Comparison of ENCODE assay signal across 14 cellular contexts in genomic region chr5:178202541-178202940, GRCh38. TPM values are rescaled to one million over a fixed set of nuclear protein-coding genes. Genes with fewer than 3 reads are reported as not detected.
DNase-seq lines count a peak whose midpoint lies in the region; ATAC-seq and TF ChIP-seq lines count a peak whose summit lies in the region.
"Had no signal": no experiment of that assay in that cellular context is flagged by ENCODE, and none has a peak within 500 bp of the region (broad histone marks: within the 10 kb centered on the region; RNA-seq: fewer than 3 reads in every experiment).

No MANE protein-coding gene starts in this region.

- ATAC-seq in naive thymus-derived CD4-positive, alpha-beta T cell = no peak
- ATAC-seq in HG02759 (IDR thresholded peaks at IDR 0.05; ENCODE audit: unreplicated experiment) (no peak), GM19328 (IDR thresholded peaks at IDR 0.05; ENCODE audit: unreplicated experiment) (no peak)

- H3K9me3 Mint-ChIP-seq in CD4-positive, alpha-beta memory T cell = peaks cover 0 to 5% (median 0%) of the 10 kb centered on the region in 8 donors
- H3K9me3 Mint-ChIP-seq in activated T-helper 1 cell treated with anti-CD3 and anti-CD28 coated beads, Interleukin-12 subunit alpha, Interleukin-12 subunit beta, Interleukin-2, Interleukin-4 antibody, amounts not matched to agents 30 ng/mL and 10 ng/mL and 1 ng/mL, durations not matched to agents 14 hours and 24 hours and 36 hours = no peaks in the 10 kb centered on the region
- H3K9me3 Mint-ChIP-seq in naive thymus-derived CD4-positive, alpha-beta T cell = peaks cover 0 to 5% (median 0%) of the 10 kb centered on the region in 11 donors

- DNase-seq in A673 (ENCODE audit: low spot score) (no peak), NCI-H2029 (lab: John Stamatoyannopoulos, UW) (no peak)
- DNase-seq in CD4-positive, alpha-beta memory T cell = no peak
- no peak for DNase-seq in activated T-helper 1 cell treated with anti-CD3 and anti-CD28 coated beads, Interleukin-12 subunit alpha, Interleukin-12 subunit beta, Interleukin-2, Interleukin-4 antibody, amounts not matched to agents 30 ng/mL and 10 ng/mL and 1 ng/mL, durations not matched to agents 14 hours and 24 hours and 36 hours (ENCODE audit: low spot score)
- DNase-seq in naive thymus-derived CD4-positive, alpha-beta T cell = no peak
- DNase-seq: cerebellar nuclear complex; NCI-H146; stimulated activated CD4-positive, alpha-beta T cell treated with anti-CD3 and anti-CD28 coated beads, Interleukin-15, amount 100 ng/mL, for 24 hours had no signal

- H3K27ac ChIP-seq in A673 (ENCODE audit: low read depth, low read length, poor library complexity, severe bottlenecking) = no peak overlapping the region
- no peak overlapping the region for H3K27ac ChIP-seq in CD4-positive, alpha-beta memory T cell (ENCODE audit: low read depth, low read length)
- no peak overlapping the region for H3K27ac ChIP-seq in naive thymus-derived CD4-positive, alpha-beta T cell (ENCODE audit: low read depth, low read length)
- H3K27ac ChIP-seq: adrenal gland, SJSA1 had no signal

- TF ChIP-seq CTCF in A673 (conservative IDR thresholded peaks at IDR 0.05; ENCODE audit: low read depth, low read length) = no peak

- peak overlapping the region; percentile 55 to 78 (median 64) for H3K4me3 Mint-ChIP-seq in CD4-positive, alpha-beta memory T cell
- H3K4me3 Mint-ChIP-seq in activated T-helper 1 cell treated with anti-CD3 and anti-CD28 coated beads, Interleukin-12 subunit alpha, Interleukin-12 subunit beta, Interleukin-2, Interleukin-4 antibody, amounts not matched to agents 30 ng/mL and 10 ng/mL and 1 ng/mL, durations not matched to agents 14 hours and 24 hours and 36 hours = peak overlapping the region; percentile 64
- peak overlapping the region in 9 of 10 donors; percentile 41 to 96 (median 56) for H3K4me3 Mint-ChIP-seq in naive thymus-derived CD4-positive, alpha-beta T cell

- no peaks in the 10 kb centered on the region for H3K27me3 ChIP-seq in A673 (replicated peaks; ENCODE audit: insufficient read depth, low read depth, low read length, poor library complexity)
- H3K27me3 ChIP-seq in CD4-positive, alpha-beta memory T cell (ENCODE audit: insufficient read depth, low read length) = no peaks in the 10 kb centered on the region
- no peaks in the 10 kb centered on the region for H3K27me3 ChIP-seq in naive thymus-derived CD4-positive, alpha-beta T cell (ENCODE audit: control insufficient read depth in 2 of 2, insufficient read depth in 2 of 2, low read length in 2 of 2)
- H3K27me3 ChIP-seq: adrenal gland, SJSA1 had no signal

- intact Hi-C loops in A673 (cut with micrococcal nuclease; ENCODE audit: unreplicated experiment) = no loop called here
- intact Hi-C loops in CD4-positive, alpha-beta memory T cell (cut with micrococcal nuclease) = no loop called here
- intact Hi-C loops in activated T-helper 1 cell treated with anti-CD3 and anti-CD28 coated beads, Interleukin-12 subunit alpha, Interleukin-12 subunit beta, Interleukin-2, Interleukin-4 antibody, amounts not matched to agents 30 ng/mL and 10 ng/mL and 1 ng/mL, durations not matched to agents 14 hours and 24 hours and 36 hours (cut with micrococcal nuclease) = loop anchor here (10.0 kb wide), 2 partner anchors 1178 to 1412 kb away; partner anchors contain the start of gene ZNF346
- intact Hi-C loops in naive thymus-derived CD4-positive, alpha-beta T cell (cut with micrococcal nuclease) = loop anchor here (5.0 to 10.0 kb wide), 5 partner anchors 70 to 1838 kb away; partner anchors contain the start of genes RUFY1 (in 2 of the 2), ARL10 (in 1 of the 2), KIAA1191 (in 1 of the 2) and RMND5B (in 1 of the 2)

- POLR2A ChIA-PET in A673 (lab: Charles Lee; ENCODE audit: low non-redundant PET) = no interaction called here
- POLR2A ChIA-PET in CD4-positive, alpha-beta memory T cell (lab: Charles Lee; ENCODE audit: partially characterized antibody) = interaction anchor here (1.0 kb wide), 1 partner anchor 40 kb away, joined by 3 read pairs; no protein-coding TSS in a partner anchor
- POLR2A ChIA-PET in naive thymus-derived CD4-positive, alpha-beta T cell (lab: Charles Lee) = interaction anchor here (1.1 kb wide), 1 partner anchor 9 kb away, joined by 3 read pairs; no protein-coding TSS in a partner anchor

- H3K9me3 ChIP-seq in A673 (ENCODE audit: low read depth, low read length, poor library complexity, severe bottlenecking) = no peaks in the 10 kb centered on the region
- no peaks in the 10 kb centered on the region for H3K9me3 ChIP-seq in CD4-positive, alpha-beta memory T cell (ENCODE audit: control insufficient read depth in 1 of 2, low read length in 2 of 2)
- H3K9me3 ChIP-seq in naive thymus-derived CD4-positive, alpha-beta T cell (ENCODE audit: control insufficient read depth in 2 of 3, low read length in 3 of 3) = no peaks in the 10 kb centered on the region
- H3K9me3 ChIP-seq: adrenal gland had no signal

- CTCF ChIA-PET in A673 (lab: Charles Lee) = no interaction called here
- CTCF ChIA-PET in CD4-positive, alpha-beta memory T cell (lab: Charles Lee; ENCODE audit: partially characterized antibody) = no interaction called here
- CTCF ChIA-PET in naive thymus-derived CD4-positive, alpha-beta T cell (lab: Charles Lee) = interaction anchor here (0.7 kb wide), 1 partner anchor 33 kb away, joined by 4 read pairs; no protein-coding TSS in a partner anchor

- H3K4me1 Mint-ChIP-seq in CD4-positive, alpha-beta memory T cell = peaks cover 11 to 28% (median 16%) of the 10 kb centered on the region in 4 donors
- H3K4me1 Mint-ChIP-seq in activated T-helper 1 cell treated with anti-CD3 and anti-CD28 coated beads, Interleukin-12 subunit alpha, Interleukin-12 subunit beta, Interleukin-2, Interleukin-4 antibody, amounts not matched to agents 30 ng/mL and 10 ng/mL and 1 ng/mL, durations not matched to agents 14 hours and 24 hours and 36 hours (ENCODE audit: low read depth) = peaks cover 23% of the 10 kb centered on the region
- H3K4me1 Mint-ChIP-seq in naive thymus-derived CD4-positive, alpha-beta T cell = peaks cover 13 to 26% (median 21%) of the 10 kb centered on the region in 7 donors

- no peak overlapping the region for H3K4me3 ChIP-seq in A673 (ENCODE audit: low read depth, low read length, poor library complexity, severe bottlenecking)
- H3K4me3 ChIP-seq in CD4-positive, alpha-beta memory T cell (ENCODE audit: low read length in 2 of 2) = no peak overlapping the region
- H3K4me3 ChIP-seq in naive thymus-derived CD4-positive, alpha-beta T cell (ENCODE audit: low read length) = no peak overlapping the region
- H3K4me3 ChIP-seq: adrenal gland, SJSA1 had no signal

- TSS peak; percentile 27 for BruUV-seq in A673 (replicated peaks; lab: Mats Ljungman, UMichigan)

- H3K36me3 ChIP-seq in A673 (ENCODE audit: insufficient read depth, low read length, poor library complexity, severe bottlenecking) = peaks cover 22% of the 10 kb centered on the region
- H3K36me3 ChIP-seq in CD4-positive, alpha-beta memory T cell (ENCODE audit: insufficient read depth, low read length) = peaks cover 10% of the 10 kb centered on the region
- peaks cover under 1 to 13% (median 9%) of the 10 kb centered on the region in 3 experiments for H3K36me3 ChIP-seq in naive thymus-derived CD4-positive, alpha-beta T cell (ENCODE audit: control insufficient read depth in 2 of 3, insufficient read depth in 3 of 3, low read length in 3 of 3)

- H3K36me3 Mint-ChIP-seq in CD4-positive, alpha-beta memory T cell = peaks cover 8 to 25% of the 10 kb centered on the region in 2 donors
- H3K36me3 Mint-ChIP-seq in activated T-helper 1 cell treated with anti-CD3 and anti-CD28 coated beads, Interleukin-12 subunit alpha, Interleukin-12 subunit beta, Interleukin-2, Interleukin-4 antibody, amounts not matched to agents 30 ng/mL and 10 ng/mL and 1 ng/mL, durations not matched to agents 14 hours and 24 hours and 36 hours (ENCODE audit: low read depth) = peaks cover 25% of the 10 kb centered on the region
- H3K36me3 Mint-ChIP-seq in naive thymus-derived CD4-positive, alpha-beta T cell = peaks cover 3 to 22% (median 14%) of the 10 kb centered on the region in 5 donors

- H3K27ac Mint-ChIP-seq in CD4-positive, alpha-beta memory T cell = peak overlapping the region in 2 of 7 donors; percentile 15 to 57
- H3K27ac Mint-ChIP-seq in activated T-helper 1 cell treated with anti-CD3 and anti-CD28 coated beads, Interleukin-12 subunit alpha, Interleukin-12 subunit beta, Interleukin-2, Interleukin-4 antibody, amounts not matched to agents 30 ng/mL and 10 ng/mL and 1 ng/mL, durations not matched to agents 14 hours and 24 hours and 36 hours = no peak overlapping the region
- peak overlapping the region in 2 of 9 donors; percentile 31 to 65 for H3K27ac Mint-ChIP-seq in naive thymus-derived CD4-positive, alpha-beta T cell

- H3K27me3 Mint-ChIP-seq in CD4-positive, alpha-beta memory T cell = peaks cover 2% of the 10 kb centered on the region in 2 donors
- peaks cover 2% of the 10 kb centered on the region for H3K27me3 Mint-ChIP-seq in activated T-helper 1 cell treated with anti-CD3 and anti-CD28 coated beads, Interleukin-12 subunit alpha, Interleukin-12 subunit beta, Interleukin-2, Interleukin-4 antibody, amounts not matched to agents 30 ng/mL and 10 ng/mL and 1 ng/mL, durations not matched to agents 14 hours and 24 hours and 36 hours (ENCODE audit: insufficient read depth)
- peaks cover 0 to 2% (median 0%) of the 10 kb centered on the region in 5 donors for H3K27me3 Mint-ChIP-seq in naive thymus-derived CD4-positive, alpha-beta T cell

- peaks cover 11% of the 10 kb centered on the region for H3K4me1 ChIP-seq in A673 (ENCODE audit: insufficient read depth, low read length, poor library complexity, severe bottlenecking)
- peaks cover 22% of the 10 kb centered on the region for H3K4me1 ChIP-seq in CD4-positive, alpha-beta memory T cell (ENCODE audit: insufficient read depth, low read length)
- peaks cover 11 to 21% of the 10 kb centered on the region in 2 donors for H3K4me1 ChIP-seq in naive thymus-derived CD4-positive, alpha-beta T cell (ENCODE audit: control insufficient read depth in 2 of 2, insufficient read depth in 2 of 2, low read length in 2 of 2)

RNA-seq across cellular contexts. Expression of gene HNRNPAB, which starts 1.8 kb away (rescaled TPM):
- 369 and 408 TPM in 2 replicates for total RNA-seq in A673 (2021)
- 10 to 100 TPM; 82.1 to 85.3 TPM for total RNA-seq in CD4-positive, alpha-beta memory T cell
- polyA plus RNA-seq in CD4-positive, alpha-beta memory T cell = 10 to 100 TPM; 29.4 to 75.3 TPM
- 459 and 472 TPM in 2 replicates for total RNA-seq in activated T-helper 1 cell treated with anti-CD3 and anti-CD28 coated beads, Interleukin-12 subunit alpha, Interleukin-12 subunit beta, Interleukin-2, Interleukin-4 antibody, amounts not matched to agents 30 ng/mL and 10 ng/mL and 1 ng/mL, durations not matched to agents 14 hours and 24 hours and 36 hours
- 100 to 1,000 TPM in 1 of 5 experiments, 10 to 100 TPM in 4; 68.9 to 197 (median 82.6) TPM for total RNA-seq in naive thymus-derived CD4-positive, alpha-beta T cell
- 10 to 100 TPM; 40.6 to 62.4 TPM for polyA plus RNA-seq in naive thymus-derived CD4-positive, alpha-beta T cell

RNA-seq across cellular contexts. Expression of gene GMCL2, which starts 15.4 kb away (rescaled TPM):
- not detected in 2 replicates for total RNA-seq in A673 (2021)
- total RNA-seq in CD4-positive, alpha-beta memory T cell = not detected
- not detected for polyA plus RNA-seq in CD4-positive, alpha-beta memory T cell
- not detected in 2 replicates for total RNA-seq in activated T-helper 1 cell treated with anti-CD3 and anti-CD28 coated beads, Interleukin-12 subunit alpha, Interleukin-12 subunit beta, Interleukin-2, Interleukin-4 antibody, amounts not matched to agents 30 ng/mL and 10 ng/mL and 1 ng/mL, durations not matched to agents 14 hours and 24 hours and 36 hours
- total RNA-seq in naive thymus-derived CD4-positive, alpha-beta T cell = not detected
- polyA plus RNA-seq in naive thymus-derived CD4-positive, alpha-beta T cell = not detected
- total RNA-seq: adrenal gland, fibroblast of villous mesenchyme, NCI-H460, SJSA1 had no signal
- polyA plus RNA-seq: adrenal gland had no signal

RNA-seq across cellular contexts. Expression of gene PHYKPL, which starts 30.1 kb away (rescaled TPM):
- total RNA-seq in A673 (2021) = 43.9 and 49.0 TPM in 2 replicates
- total RNA-seq in CD4-positive, alpha-beta memory T cell = 100 to 1,000 TPM; 234 to 251 TPM
- 10 to 100 TPM; 38.7 to 44.6 TPM for polyA plus RNA-seq in CD4-positive, alpha-beta memory T cell
- total RNA-seq in activated T-helper 1 cell treated with anti-CD3 and anti-CD28 coated beads, Interleukin-12 subunit alpha, Interleukin-12 subunit beta, Interleukin-2, Interleukin-4 antibody, amounts not matched to agents 30 ng/mL and 10 ng/mL and 1 ng/mL, durations not matched to agents 14 hours and 24 hours and 36 hours = 84.4 and 86.7 TPM in 2 replicates
- 100 to 1,000 TPM; 107 to 265 (median 176) TPM for total RNA-seq in naive thymus-derived CD4-positive, alpha-beta T cell
- polyA plus RNA-seq in naive thymus-derived CD4-positive, alpha-beta T cell = 10 to 100 TPM; 38.8 to 50.2 TPM

RNA-seq across cellular contexts. Expression of gene NHP2, which starts 48.9 kb away (rescaled TPM):
- 223 and 232 TPM in 2 replicates for total RNA-seq in A673 (2021)
- 10 to 100 TPM; 64.1 to 69.5 TPM for total RNA-seq in CD4-positive, alpha-beta memory T cell
- 100 to 1,000 TPM; 208 to 250 TPM for polyA plus RNA-seq in CD4-positive, alpha-beta memory T cell
- 264 and 265 TPM in 2 replicates for total RNA-seq in activated T-helper 1 cell treated with anti-CD3 and anti-CD28 coated beads, Interleukin-12 subunit alpha, Interleukin-12 subunit beta, Interleukin-2, Interleukin-4 antibody, amounts not matched to agents 30 ng/mL and 10 ng/mL and 1 ng/mL, durations not matched to agents 14 hours and 24 hours and 36 hours
- total RNA-seq in naive thymus-derived CD4-positive, alpha-beta T cell = 100 to 1,000 TPM in 1 of 5 experiments, 10 to 100 TPM in 4; 50.5 to 149 (median 70.5) TPM
- polyA plus RNA-seq in naive thymus-derived CD4-positive, alpha-beta T cell = 100 to 1,000 TPM; 226 to 231 TPM

Comparison
In these comparisons a context has a peak if more than half of its experiments do, and no peak if none do; other contexts are left out.
1. intact Hi-C loops: an anchor here in activated T-helper 1 cell treated with anti-CD3 and anti-CD28 coated beads, Interleukin-12 subunit alpha, Interleukin-12 subunit beta, Interleukin-2, Interleukin-4 antibody, amounts not matched to agents 30 ng/mL and 10 ng/mL and 1 ng/mL, durations not matched to agents 14 hours and 24 hours and 36 hours (10.0 kb wide) and naive thymus-derived CD4-positive, alpha-beta T cell (5.0 to 10.0 kb wide); none called in A673 and CD4-positive, alpha-beta memory T cell.